1 cellular context compared by ENCODE assay signal in the genomic region with DNA sequence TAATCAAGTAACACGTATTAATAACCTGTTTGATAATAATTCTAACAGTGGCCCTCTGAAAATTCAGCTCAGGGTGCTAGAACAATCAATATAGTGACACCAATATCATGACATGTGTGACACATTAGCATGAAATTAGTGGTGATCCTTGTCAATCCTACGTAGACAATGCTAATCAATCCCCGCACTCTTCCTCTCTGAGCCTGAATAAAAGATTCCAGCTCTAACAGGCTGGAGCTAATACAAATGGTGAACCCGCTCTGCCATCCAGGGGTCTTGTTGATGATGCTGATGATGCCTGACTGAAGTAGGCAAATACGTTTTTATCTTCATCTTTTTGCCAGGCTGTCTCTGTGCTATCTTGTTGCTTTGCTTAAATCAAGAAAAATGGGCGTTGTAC.
TF ChIP-seq lines count a peak whose summit lies in the region.

No MANE protein-coding gene starts in this region.

TF ChIP-seq in HEK293, 187 proteins besides CTCF, POLR2A, EP300 and RAD21:
- TF ChIP-seq ZBTB17 (tag by site-specific recombination; IDR thresholded peaks at IDR 0.05) (peak; percentile 67), ZNF521 (tag by site-specific recombination; IDR thresholded peaks at IDR 0.05) (no peak)
